Comparison of ENCODE assay signal across 16 cellular contexts in the genomic region with DNA sequence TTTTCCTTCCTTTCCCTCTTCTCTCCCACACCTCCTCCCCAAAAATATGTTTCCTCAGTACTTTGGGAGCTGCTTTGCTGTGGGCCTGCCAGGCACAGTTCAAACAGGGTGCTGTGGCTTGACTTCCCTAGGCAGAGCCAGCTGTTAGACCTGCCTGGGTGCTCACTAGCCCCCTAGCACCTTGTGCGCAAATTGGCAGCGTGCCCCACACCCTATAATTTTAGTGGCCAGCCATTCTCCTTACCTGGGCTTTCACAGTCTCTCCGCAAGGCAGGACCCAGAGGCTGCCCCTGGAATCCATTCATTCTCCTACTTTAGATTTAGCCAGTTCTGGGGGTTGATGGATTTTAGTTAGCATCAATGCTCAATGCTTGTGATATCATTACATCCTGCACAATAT.
"Had no signal": no experiment of that assay in that cellular context is flagged by ENCODE, and none has a peak within 500 bp of the region (broad histone marks: within the 10 kb centered on the region; RNA-seq: fewer than 3 reads in every experiment).

No MANE protein-coding gene starts in this region.

- H3K36me3 ChIP-seq: adrenal gland, ovary, SJCRH30, thoracic aorta had no signal

- DNase-seq: activated CD4-positive, alpha-beta T cell treated with anti-CD3 and anti-CD28 coated beads, Interleukin-2, amount 50 U/mL, for 1 hour; activated naive CD4-positive, alpha-beta T cell treated with anti-CD3 and anti-CD28 coated beads, Interleukin-2, amount 50 U/mL, for 16 hours; effector memory CD4-positive, alpha-beta T cell; left cardiac atrium; mammary epithelial cell; nephron progenitor cell; ovary; stimulated activated CD4-positive, alpha-beta T cell treated with anti-CD3 and anti-CD28 coated beads, Interleukin-4, amount 100 ng/mL, for 1 hour; stimulated activated CD8-positive, alpha-beta memory T cell treated with anti-CD3 and anti-CD28 coated beads, Interleukin-4, amount 100 ng/mL, for 48 hours; SW 1271 had no signal

- ATAC-seq: left cardiac atrium, WTC11 had no signal

- H3K4me3 ChIP-seq: adrenal gland, coronary artery, ovary, SJCRH30, thoracic aorta had no signal

- H3K4me3 Mint-ChIP-seq: nephron progenitor cell; stimulated activated naive CD8-positive, alpha-beta T cell treated with anti-CD3 and anti-CD28 coated beads, Interleukin-15, Interleukin-2, amounts not matched to agents 100 ng/mL and 50 ng/mL, for 24 hours; WTC11 had no signal

- H3K27ac Mint-ChIP-seq: nephron progenitor cell had no signal

- H3K27me3 ChIP-seq: adrenal gland, ovary, SJCRH30 had no signal

- H3K27me3 Mint-ChIP-seq: stimulated activated naive CD8-positive, alpha-beta T cell treated with anti-CD3 and anti-CD28 coated beads, Interleukin-15, Interleukin-2, amounts not matched to agents 100 ng/mL and 50 ng/mL, for 24 hours had no signal

- H3K9me3 Mint-ChIP-seq: nephron progenitor cell; stimulated activated naive CD8-positive, alpha-beta T cell treated with anti-CD3 and anti-CD28 coated beads, Interleukin-15, Interleukin-2, amounts not matched to agents 100 ng/mL and 50 ng/mL, for 24 hours; WTC11 had no signal

- H3K9me3 ChIP-seq: adrenal gland, ovary, SJCRH30, thoracic aorta had no signal

- H3K4me1 Mint-ChIP-seq: nephron progenitor cell, WTC11 had no signal

- H3K36me3 Mint-ChIP-seq: WTC11 had no signal

- H3K27ac ChIP-seq: SJCRH30 had no signal
